Comparison of ENCODE assay signal across 13 cellular contexts in genomic region chr4:128591482-128591881, GRCh38.
DNase-seq lines count a peak whose midpoint lies in the region; ATAC-seq, FAIRE-seq and TF ChIP-seq lines count a peak whose summit lies in the region.
"Had no signal": no experiment of that assay in that cellular context is flagged by ENCODE, and none has a peak within 500 bp of the region (broad histone marks: within the 10 kb centered on the region; RNA-seq: fewer than 3 reads in every experiment).

No MANE protein-coding gene starts in this region.

- peaks cover 19% of the 10 kb centered on the region; the same call in 1 of the 2 replicates for H3K4me1 ChIP-seq in Caco-2
- H3K4me1 ChIP-seq in K562 (replicated peaks in 1 of 2; ENCODE audit: control insufficient read depth in 2 of 2, insufficient read depth in 2 of 2, low read length in 2 of 2): no peaks in the 10 kb centered on the region; a peak in 2 of 5 replicates
- no peaks in the 10 kb centered on the region for H3K4me1 ChIP-seq in liver (ENCODE audit: control insufficient read depth in 4 of 4, insufficient read depth in 4 of 4, low read length in 3 of 4)
- peaks cover 22% of the 10 kb centered on the region for H3K4me1 ChIP-seq in psoas muscle

- H2AFZ ChIP-seq in K562 (ENCODE audit: low read depth, low read length): peak overlapping the region; percentile 46
- H2AFZ ChIP-seq: PC-9 had no signal

- no peak for FAIRE-seq in K562 (lab: Jason Lieb, UNC)
- FAIRE-seq: H54 had no signal

- POLR2A ChIA-PET in Caco-2 (lab: Charles Lee): no interaction called here
- POLR2A ChIA-PET in K562 (lab: Yijun Ruan, JAX): interaction anchor here (1.0 to 1.4 kb wide), 2 partner anchors 10 to 13 kb away, joined by 5 to 8 read pairs; no protein-coding TSS in a partner anchor

- no peak for TF ChIP-seq POLR2A in K562 (conservative IDR thresholded peaks at IDR 0.05)

- H3K4me3 Mint-ChIP-seq in Caco-2 (ENCODE audit: unreplicated experiment): no peak overlapping the region
- H3K4me3 Mint-ChIP-seq: CD8-positive, alpha-beta T cell had no signal

- no peaks in the 10 kb centered on the region for H3K9me1 ChIP-seq in K562 (ENCODE audit: control insufficient read depth, insufficient read depth, low read length)

- H3K27ac Mint-ChIP-seq in Caco-2 (ENCODE audit: unreplicated experiment): peak overlapping the region; percentile 14
- H3K27ac Mint-ChIP-seq: CD8-positive, alpha-beta T cell had no signal

- H3K4me2 ChIP-seq in K562 (ENCODE audit: insufficient read depth, low read length): no peak overlapping the region
- H3K4me2 ChIP-seq: PC-9 had no signal

- peaks cover 11% of the 10 kb centered on the region for H3K9me3 ChIP-seq in Caco-2
- H3K9me3 ChIP-seq in K562 (replicated peaks; ENCODE audit: control insufficient read depth, insufficient read depth, low read depth, low read length): no peaks in the 10 kb centered on the region; the same call in 1 of the 2 replicates
- peaks cover 0 to 2% (median 0%) of the 10 kb centered on the region in 4 donors for H3K9me3 ChIP-seq in liver (ENCODE audit: control insufficient read depth in 4 of 4, low read length in 3 of 4)
- no peaks in the 10 kb centered on the region for H3K9me3 ChIP-seq in psoas muscle

- H3K27ac ChIP-seq in K562 (ENCODE audit: extremely low read depth, low read depth, low read length) (no peak overlapping the region), liver (ENCODE audit: low read depth in 1 of 2, low read length in 2 of 2) (no peak overlapping the region), psoas muscle (peak overlapping the region; percentile 74)
- H3K27ac ChIP-seq: PC-9 had no signal

- intact Hi-C loops in Caco-2 (cut with micrococcal nuclease; ENCODE audit: unreplicated experiment): no loop called here
- intact Hi-C loops in K562 (cut with micrococcal nuclease): no loop called here
- intact Hi-C loops in psoas muscle (cut with DNase I): no loop called here

- H3K4me3 ChIP-seq in Caco-2 (ENCODE audit: low read depth, low read length) (no peak overlapping the region), K562 (no peak overlapping the region), liver (ENCODE audit: low read depth in 1 of 3, low read length in 3 of 3) (no peak overlapping the region), psoas muscle (no peak overlapping the region)
- H3K4me3 ChIP-seq: PC-9 had no signal

- H3K9me3 Mint-ChIP-seq in Caco-2 (ENCODE audit: unreplicated experiment): peaks cover 37% of the 10 kb centered on the region

- peaks cover 5% of the 10 kb centered on the region for H3K36me3 Mint-ChIP-seq in Caco-2 (ENCODE audit: insufficient read depth, unreplicated experiment)
- H3K36me3 Mint-ChIP-seq: CD8-positive, alpha-beta T cell had no signal

- no peak for TF ChIP-seq RAD21 in K562 (CRISPR knock-in tag; conservative IDR thresholded peaks at IDR 0.05 in 1 of 2, IDR thresholded peaks at IDR 0.05 in 1 of 2)
- no peak for TF ChIP-seq RAD21 in liver (IDR thresholded peaks at IDR 0.05)

- H3K79me2 ChIP-seq in K562 (ENCODE audit: control insufficient read depth, insufficient read depth, low read length): no peaks in the 10 kb centered on the region

- H3K27me3 ChIP-seq in Caco-2 (replicated peaks; ENCODE audit: control insufficient read depth, insufficient read depth, low read length) (no peaks in the 10 kb centered on the region), K562 (ENCODE audit: control insufficient read depth in 2 of 2, insufficient read depth in 2 of 2, low read length in 2 of 2) (no peaks in the 10 kb centered on the region), liver (ENCODE audit: control insufficient read depth in 4 of 4, insufficient read depth in 4 of 4, low read length in 3 of 4) (no peaks in the 10 kb centered on the region), psoas muscle (ENCODE audit: insufficient read depth in 3 of 3, low read length in 2 of 3) (no peaks in the 10 kb centered on the region)

- DNase-seq in Caco-2 (peak in 1 of 2 experiments; percentile 22), K562 (ENCODE audit: extremely low read depth in 1 of 4, low spot score in 3 of 4) (no peak), psoas muscle (no peak), iPS-NIHi7 (ENCODE audit: extremely low spot score) (no peak)
- DNase-seq: CD8-positive, alpha-beta T cell; Kasumi-1; NCI-H1105 treated with DMSO at 0.1 percent for 48 hours; NCI-H187; PC-9 had no signal

- H3K36me3 ChIP-seq in Caco-2 (ENCODE audit: control insufficient read depth, insufficient read depth, low read length) (no peaks in the 10 kb centered on the region), K562 (ENCODE audit: control insufficient read depth, insufficient read depth, low read length) (no peaks in the 10 kb centered on the region), liver (ENCODE audit: control insufficient read depth in 4 of 4, insufficient read depth in 3 of 4, low read depth in 1 of 4, low read length in 3 of 4) (no peaks in the 10 kb centered on the region), psoas muscle (ENCODE audit: insufficient read depth in 1 of 2, low read depth in 1 of 2) (no peaks in the 10 kb centered on the region)

- ATAC-seq in K562 (peak; percentile 31; the same call in 1 of the 3 replicates), psoas muscle (peak in 1 of 4 donors; percentile 15), GM21737 (IDR thresholded peaks at IDR 0.05; ENCODE audit: unreplicated experiment) (no peak), HG03175 (IDR thresholded peaks at IDR 0.05; ENCODE audit: unreplicated experiment) (no peak)
- ATAC-seq: CD8-positive, alpha-beta T cell had no signal

- TF ChIP-seq EP300 in K562 (IDR thresholded peaks at IDR 0.05; ENCODE audit: low read length): no peak

- in situ Hi-C loops in K562 (cut with MboI): loop anchor here (10.0 kb wide), 1 partner anchor 677 kb away; no protein-coding TSS in a partner anchor

- no peaks in the 10 kb centered on the region for H4K20me1 ChIP-seq in K562 (replicated peaks; ENCODE audit: control insufficient read depth, insufficient read depth, low read length)

- H3K9ac ChIP-seq in K562 (ENCODE audit: insufficient read depth in 1 of 2, low read depth in 2 of 2, low read length in 2 of 2) (no peak overlapping the region), liver (ENCODE audit: low read depth in 1 of 2, low read length in 2 of 2) (no peak overlapping the region)

- no TSS peak for BruUV-seq in Caco-2 (replicated peaks; lab: Mats Ljungman, UMichigan)
- no TSS peak for BruUV-seq in K562 (replicated peaks; lab: Mats Ljungman, UMichigan)

- H3K27me3 Mint-ChIP-seq in Caco-2 (ENCODE audit: insufficient read depth, unreplicated experiment): no peaks in the 10 kb centered on the region

- CTCF ChIA-PET in Caco-2 (lab: Charles Lee) (no interaction called here), K562 (lab: Yijun Ruan, JAX; ENCODE audit: low intra/inter-chr PET ratio) (no interaction called here)

- WGBS in K562 (ENCODE audit: insufficient coverage, low coverage, missing lambda C conversion rate): 50% methylated on average over 8 of the region's 9 CpGs
- 76% methylated on average over 9 of the region's 9 CpGs for WGBS in liver
- WGBS in psoas muscle, 3 donors: 73 to 80% (median 79%) methylated on average over 9 of the region's 9 CpGs

- TF ChIP-seq CTCF in Caco-2 (IDR thresholded peaks at IDR 0.05; ENCODE audit: insufficient read depth in 1 of 2, low read depth in 1 of 2, low read length in 1 of 2, severe bottlenecking in 1 of 2, unreplicated experiment in 1 of 2) (no peak), K562 (IDR thresholded peaks at IDR 0.05 in 2 of 3, conservative IDR thresholded peaks at IDR 0.05 in 1 of 3; ENCODE audit: insufficient read depth in 2 of 3, low read depth in 1 of 3, low read length in 3 of 3) (no peak), liver (IDR thresholded peaks at IDR 0.05; ENCODE audit: low read depth, low read length, missing input control) (no peak), psoas muscle (IDR thresholded peaks at IDR 0.05) (no peak)

- H3K4me1 Mint-ChIP-seq in Caco-2 (ENCODE audit: low read depth, unreplicated experiment): peaks cover 12% of the 10 kb centered on the region

TF ChIP-seq in K562, 482 proteins besides CTCF, POLR2A, EP300 and RAD21 (continues in another document):
- TF ChIP-seq SAP30 (IDR thresholded peaks at IDR 0.05; ENCODE audit: borderline replicate concordance, insufficient read depth, low read depth, low read length, poor library complexity, severe bottlenecking) (no peak), PCBP2 (IDR thresholded peaks at IDR 0.05; ENCODE audit: low read depth, low read length, poor library complexity, severe bottlenecking) (no peak)

TF ChIP-seq in liver, 16 proteins besides CTCF, POLR2A, EP300 and RAD21:
- no peak for TF ChIP-seq GABPA (IDR thresholded peaks at IDR 0.05 in 1 of 2, conservative IDR thresholded peaks at IDR 0.05 in 1 of 2)
- peak; percentile 40 for TF ChIP-seq NR2F2 (IDR thresholded peaks at IDR 0.05)
- TF ChIP-seq TAF1 (conservative IDR thresholded peaks at IDR 0.05): no peak
- TF ChIP-seq, protein P1, sequence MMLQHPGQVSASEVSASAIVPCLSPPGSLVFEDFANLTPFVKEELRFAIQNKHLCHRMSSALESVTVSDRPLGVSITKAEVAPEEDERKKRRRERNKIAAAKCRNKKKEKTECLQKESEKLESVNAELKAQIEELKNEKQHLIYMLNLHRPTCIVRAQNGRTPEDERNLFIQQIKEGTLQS (IDR thresholded peaks at IDR 0.05): no peak
- TF ChIP-seq JUND (IDR thresholded peaks at IDR 0.05): no peak
TF ChIP-seq in liver: peak in this region for 1.
